Comparison of ENCODE assay signal across 15 cellular contexts in the genomic region with DNA sequence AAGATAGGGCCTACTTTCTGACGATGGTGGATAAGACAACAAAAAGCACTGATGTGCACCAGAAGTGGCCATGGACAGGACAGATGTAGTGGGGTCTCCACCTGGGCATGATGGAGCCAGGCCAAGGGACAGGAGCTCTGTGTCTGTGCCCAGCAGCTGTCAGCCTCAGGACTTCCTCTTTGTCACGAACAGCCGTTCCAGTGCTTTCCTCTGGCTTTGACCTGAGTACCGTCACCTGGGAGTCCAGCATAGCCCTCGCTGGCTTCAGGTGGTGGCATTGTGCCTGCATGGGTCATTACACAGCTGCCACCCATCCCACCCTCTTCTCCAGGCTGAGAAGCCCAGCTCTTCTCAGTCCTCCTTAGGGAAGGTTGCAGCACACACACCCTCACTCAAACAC.
DNase-seq lines count a peak whose midpoint lies in the region; ATAC-seq and TF ChIP-seq lines count a peak whose summit lies in the region.
"Had no signal": no experiment of that assay in that cellular context is flagged by ENCODE, and none has a peak within 500 bp of the region (broad histone marks: within the 10 kb centered on the region; RNA-seq: fewer than 3 reads in every experiment).

No MANE protein-coding gene starts in this region.

- peak; percentile 69 for DNase-seq in cardiac septum (ENCODE audit: low spot score)
- DNase-seq in Right ventricle myocardium superior, result no peak
- peak; percentile 48 for DNase-seq in NCI-H1092 treated with DMSO at 0.1 percent for 48 hours (lab: John Stamatoyannopoulos, UW)
- DNase-seq in posterior vena cava (ENCODE audit: low spot score), result peak; percentile 64
- no peak for DNase-seq in activated T-cell treated with anti-CD3 and anti-CD28 coated beads for 4 hours
- no peak for DNase-seq in HUDEP-2 (lab: John Stamatoyannopoulos, UW; ENCODE audit: unreplicated experiment in 76 of 76)
- DNase-seq: Kasumi-1, NCI-H187 treated with DMSO at 0.1 percent for 48 hours, NCI-H2227 treated with DMSO at 0.1 percent for 48 hours, NCI-H510A, NCI-H774, Peyer's patch had no signal

- intact Hi-C loops in cardiac septum (cut with DNase I), result no loop called here
- intact Hi-C loops in Right ventricle myocardium superior (cut with DNase I), result no loop called here
- intact Hi-C loops in posterior vena cava (cut with DNase I), result loop anchor here in 1 of 2 donors (10.0 kb wide), 1 partner anchor 1795 kb away; no protein-coding TSS in a partner anchor

- H3K27ac ChIP-seq in VCaP, result peak overlapping the region; percentile 85
- H3K27ac ChIP-seq: Peyer's patch, SJSA1 had no signal

- ATAC-seq in Right ventricle myocardium superior (ENCODE audit: poor library complexity) (no peak), HG02610 (IDR thresholded peaks at IDR 0.05; ENCODE audit: unreplicated experiment) (no peak)

- TF ChIP-seq CTCF in VCaP (conservative IDR thresholded peaks at IDR 0.05), result no peak

Comparison
In these comparisons a context has a peak if more than half of its experiments do, and no peak if none do; other contexts are left out.
1. DNase-seq: peak in cardiac septum (single experiment), NCI-H1092 treated with DMSO at 0.1 percent for 48 hours (single experiment) and posterior vena cava (single experiment); none in Right ventricle myocardium superior (single experiment), activated T-cell treated with anti-CD3 and anti-CD28 coated beads for 4 hours (single experiment) and HUDEP-2 (0 of 76).